23 cellular contexts compared by ENCODE assay signal in genomic region chr15:25051399-25052154, GRCh38.
DNase-seq lines count a peak whose midpoint lies in the region; ATAC-seq, FAIRE-seq and TF ChIP-seq lines count a peak whose summit lies in the region.
"Had no signal": no experiment of that assay in that cellular context is flagged by ENCODE, and none has a peak within 500 bp of the region (broad histone marks: within the 10 kb centered on the region; RNA-seq: fewer than 3 reads in every experiment).

No MANE protein-coding gene starts in this region.

- H3K36me3 ChIP-seq in right atrium auricular region: peaks cover 97% of the 10 kb centered on the region
- peaks cover 61 to 89% of the 10 kb centered on the region in 2 donors for H3K36me3 ChIP-seq in kidney (ENCODE audit: control insufficient read depth in 1 of 2, insufficient read depth in 2 of 2, low read length in 2 of 2)
- peaks cover 56% of the 10 kb centered on the region for H3K36me3 ChIP-seq in rectal smooth muscle tissue (ENCODE audit: control insufficient read depth, insufficient read depth, low read length)
- peaks cover 0 to 96% of the 10 kb centered on the region in 2 donors for H3K36me3 ChIP-seq in left lung
- H3K36me3 ChIP-seq: SJSA1 had no signal

- H3K27ac ChIP-seq in right atrium auricular region: no peak overlapping the region
- no peak overlapping the region for H3K27ac ChIP-seq in kidney (ENCODE audit: low read depth in 2 of 2, low read length in 2 of 2)
- no peak overlapping the region for H3K27ac ChIP-seq in rectal smooth muscle tissue (ENCODE audit: low read depth, low read length)
- no peak overlapping the region for H3K27ac ChIP-seq in left lung
- H3K27ac ChIP-seq: SJSA1, thoracic aorta had no signal

- no peaks in the 10 kb centered on the region for H3K4me1 ChIP-seq in right atrium auricular region
- H3K4me1 ChIP-seq in kidney (ENCODE audit: control insufficient read depth in 1 of 2, insufficient read depth in 1 of 2, low read depth in 1 of 2, low read length in 2 of 2): no peaks in the 10 kb centered on the region
- H3K4me1 ChIP-seq in rectal smooth muscle tissue (ENCODE audit: control insufficient read depth, insufficient read depth, low read length): no peaks in the 10 kb centered on the region
- H3K4me1 ChIP-seq in left lung: no peaks in the 10 kb centered on the region
- H3K4me1 ChIP-seq: SJSA1 had no signal

- intact Hi-C loops in Right ventricle myocardium inferior (cut with DNase I): no loop called here
- intact Hi-C loops in kidney (cut with DNase I): no loop called here
- intact Hi-C loops in left lung (cut with DNase I): no loop called here
- intact Hi-C loops in activated CD4-positive, alpha-beta T cell treated with anti-CD3 and anti-CD28 coated beads, Interleukin-2, amount 10 ng/mL, durations not matched to agents 24 days and 14 days (cut with micrococcal nuclease): no loop called here

- no peak for TF ChIP-seq CTCF in right atrium auricular region (IDR thresholded peaks at IDR 0.05)
- TF ChIP-seq CTCF in kidney (IDR thresholded peaks at IDR 0.05; ENCODE audit: borderline replicate concordance, extremely low read depth, insufficient read depth): no peak
- TF ChIP-seq CTCF in left lung (IDR thresholded peaks at IDR 0.05): no peak

- no peak overlapping the region for H3K9ac ChIP-seq in kidney (ENCODE audit: low read length in 2 of 2)
- H3K9ac ChIP-seq in rectal smooth muscle tissue (ENCODE audit: low read length): no peak overlapping the region

- H3K27me3 ChIP-seq in right atrium auricular region: no peaks in the 10 kb centered on the region
- H3K27me3 ChIP-seq in rectal smooth muscle tissue (ENCODE audit: control insufficient read depth, insufficient read depth, low read length): no peaks in the 10 kb centered on the region
- no peaks in the 10 kb centered on the region for H3K27me3 ChIP-seq in left lung
- H3K27me3 ChIP-seq: SJSA1 had no signal

- peaks cover 54% of the 10 kb centered on the region for H3K9me3 Mint-ChIP-seq in activated CD4-positive, alpha-beta T cell treated with anti-CD3 and anti-CD28 coated beads, Interleukin-2, amount 10 ng/mL, durations not matched to agents 24 days and 14 days

- H3K4me3 Mint-ChIP-seq in activated CD4-positive, alpha-beta T cell treated with anti-CD3 and anti-CD28 coated beads, Interleukin-2, amount 10 ng/mL, durations not matched to agents 24 days and 14 days: no peak overlapping the region
- H3K4me3 Mint-ChIP-seq: activated T-cell treated with anti-CD3 and anti-CD28 coated beads, Interleukin-2, amount 50 U/mL, for 72 hours; B cell had no signal

- H3K27me3 Mint-ChIP-seq in activated CD4-positive, alpha-beta T cell treated with anti-CD3 and anti-CD28 coated beads, Interleukin-2, amount 10 ng/mL, durations not matched to agents 24 days and 14 days: no peaks in the 10 kb centered on the region
- H3K27me3 Mint-ChIP-seq: B cell; CD8-positive, alpha-beta memory T cell had no signal

- H3K4me1 Mint-ChIP-seq in activated CD4-positive, alpha-beta T cell treated with anti-CD3 and anti-CD28 coated beads, Interleukin-2, amount 10 ng/mL, durations not matched to agents 24 days and 14 days: no peaks in the 10 kb centered on the region
- H3K4me1 Mint-ChIP-seq: B cell; CD8-positive, alpha-beta memory T cell had no signal

- DNase-seq in right atrium auricular region (ENCODE audit: low spot score) (peak; percentile 40), Right ventricle myocardium inferior (ENCODE audit: missing footprints) (no peak), kidney (no peak), 8988T (no peak), left lung (no peak)
- no peak for DNase-seq in central memory CD4-positive, alpha-beta T cell
- no peak for DNase-seq in activated CD4-positive, alpha-beta T cell treated with anti-CD3 and anti-CD28 coated beads, Interleukin-2, amount 10 ng/mL, durations not matched to agents 24 days and 14 days
- DNase-seq: activated CD4-positive, alpha-beta T cell treated with anti-CD3 and anti-CD28 coated beads for 48 hours; activated T-cell treated with anti-CD3 and anti-CD28 coated beads, Interleukin-2, amount 50 U/mL, for 72 hours; GOT3; hypothalamus; left cardiac atrium; mesenchymal stem cell; NCI-H1694; NCI-H510A; stimulated activated naive CD4-positive, alpha-beta T cell treated with Interleukin-2 at 50 U/mL for 16 hours; T-helper 9 cell had no signal

- ATAC-seq in Right ventricle myocardium inferior (no peak), left lung (no peak)
- ATAC-seq: activated T-cell treated with anti-CD3 and anti-CD28 coated beads, Interleukin-2, amount 50 U/mL, for 72 hours; left cardiac atrium had no signal

- FAIRE-seq in kidney (lab: Jason Lieb, UNC): no peak
- FAIRE-seq: urothelium cell line had no signal

- H3K4me3 ChIP-seq in right atrium auricular region (no peak overlapping the region), kidney (ENCODE audit: low read length in 2 of 2) (peak overlapping the region; percentile 9 to 30), rectal smooth muscle tissue (ENCODE audit: low read length) (peak overlapping the region; percentile 5), left lung (no peak overlapping the region)
- H3K4me3 ChIP-seq: SJSA1, thoracic aorta had no signal

- no peak overlapping the region for H3K27ac Mint-ChIP-seq in activated CD4-positive, alpha-beta T cell treated with anti-CD3 and anti-CD28 coated beads, Interleukin-2, amount 10 ng/mL, durations not matched to agents 24 days and 14 days
- H3K27ac Mint-ChIP-seq: B cell; CD8-positive, alpha-beta memory T cell had no signal

- H3K9me3 ChIP-seq in right atrium auricular region (peaks cover 65 to 100% of the 10 kb centered on the region in 2 donors), kidney (ENCODE audit: control insufficient read depth in 1 of 2, low read length in 2 of 2) (peaks cover 77 to 97% of the 10 kb centered on the region in 2 donors), left lung (peaks cover 0 to 97% of the 10 kb centered on the region in 2 donors)

- H3K36me3 Mint-ChIP-seq in activated CD4-positive, alpha-beta T cell treated with anti-CD3 and anti-CD28 coated beads, Interleukin-2, amount 10 ng/mL, durations not matched to agents 24 days and 14 days (ENCODE audit: low read depth): peaks cover 62% of the 10 kb centered on the region

Comparison
In these comparisons a context has a peak if more than half of its experiments do, and no peak if none do; other contexts are left out.
1. H3K4me3 ChIP-seq: peak in kidney (2 of 2) and rectal smooth muscle tissue (single experiment); none in right atrium auricular region (0 of 2) and left lung (0 of 2).